27 cellular contexts compared by ENCODE assay signal in genomic region chr6:131764350-131764749, GRCh38. TPM values are rescaled to one million over a fixed set of nuclear protein-coding genes. Genes with fewer than 3 reads are reported as not detected.
"Had no signal": no experiment of that assay in that cellular context is flagged by ENCODE, and none has a peak within 500 bp of the region (broad histone marks: within the 10 kb centered on the region; RNA-seq: fewer than 3 reads in every experiment).

No MANE protein-coding gene starts in this region.

- H3K4me3 Mint-ChIP-seq: activated CD4-positive, alpha-beta T cell treated with anti-CD3 and anti-CD28 coated beads, Interleukin-2, amount 10 ng/mL, durations not matched to agents 7 days and 5 days; activated CD8-positive, alpha-beta T cell treated with anti-CD3 and anti-CD28 coated beads, Interleukin-2, amount 10 ng/mL, durations not matched to agents 7 days and 5 days; activated T-cell treated with anti-CD3 and anti-CD28 coated beads, Interleukin-2, amount 50 U/mL, for 24 hours; dendritic cell treated with granulocyte-macrophage colony-stimulating factor and Interleukin-4, amounts not matched to agents 40 ng/mL and 50 ng/mL, for 4 days; stimulated activated naive CD8-positive, alpha-beta T cell treated with anti-CD3 and anti-CD28 coated beads, Interleukin-15, Interleukin-2, amounts not matched to agents 100 ng/mL and 50 ng/mL, for 24 hours had no signal

- ATAC-seq: activated CD8-positive, alpha-beta T cell treated with anti-CD3 and anti-CD28 coated beads, Interleukin-2, amount 10 ng/mL, durations not matched to agents 7 days and 5 days; gastrocnemius medialis had no signal

- H3K4me1 Mint-ChIP-seq: activated CD4-positive, alpha-beta T cell treated with anti-CD3 and anti-CD28 coated beads, Interleukin-2, amount 10 ng/mL, durations not matched to agents 7 days and 5 days had no signal

- H3K9me3 Mint-ChIP-seq: activated CD4-positive, alpha-beta T cell treated with anti-CD3 and anti-CD28 coated beads, Interleukin-2, amount 10 ng/mL, durations not matched to agents 7 days and 5 days; activated T-cell treated with anti-CD3 and anti-CD28 coated beads, Interleukin-2, amount 50 U/mL, for 24 hours; activated T-helper 2 cell treated with anti-CD3 and anti-CD28 coated beads, Interferon-gamma antibody, Interleukin-2, Interleukin-4, amounts not matched to agents 10 μg/mL and 5 μg/mL and 100 μg/mL, durations not matched to agents 14 hours and 24 hours and 36 hours; dendritic cell treated with granulocyte-macrophage colony-stimulating factor and Interleukin-4, amounts not matched to agents 40 ng/mL and 50 ng/mL, for 4 days; stimulated activated naive CD8-positive, alpha-beta T cell treated with anti-CD3 and anti-CD28 coated beads, Interleukin-15, Interleukin-2, amounts not matched to agents 100 ng/mL and 50 ng/mL, for 24 hours had no signal

- H3K4me3 ChIP-seq: esophagus muscularis mucosa, gastrocnemius medialis, lung, tibial nerve had no signal

- H3K27me3 Mint-ChIP-seq: dendritic cell treated with granulocyte-macrophage colony-stimulating factor and Interleukin-4, amounts not matched to agents 40 ng/mL and 50 ng/mL, for 4 days had no signal

- H3K27ac Mint-ChIP-seq: activated CD4-positive, alpha-beta T cell treated with anti-CD3 and anti-CD28 coated beads, Interleukin-2, amount 10 ng/mL, durations not matched to agents 7 days and 5 days; activated CD8-positive, alpha-beta T cell treated with anti-CD3 and anti-CD28 coated beads, Interleukin-2, amount 10 ng/mL, durations not matched to agents 7 days and 5 days; activated T-cell treated with anti-CD3 and anti-CD28 coated beads, Interleukin-2, amount 50 U/mL, for 24 hours; activated T-helper 2 cell treated with anti-CD3 and anti-CD28 coated beads, Interferon-gamma antibody, Interleukin-2, Interleukin-4, amounts not matched to agents 10 μg/mL and 5 μg/mL and 100 μg/mL, durations not matched to agents 14 hours and 24 hours and 36 hours; dendritic cell treated with granulocyte-macrophage colony-stimulating factor and Interleukin-4, amounts not matched to agents 40 ng/mL and 50 ng/mL, for 4 days; stimulated activated naive CD8-positive, alpha-beta T cell treated with anti-CD3 and anti-CD28 coated beads, Interleukin-15, Interleukin-2, amounts not matched to agents 100 ng/mL and 50 ng/mL, for 24 hours had no signal

- DNase-seq: activated CD4-positive, alpha-beta T cell treated with anti-CD3 and anti-CD28 coated beads, Interleukin-2, amount 10 ng/mL, durations not matched to agents 7 days and 5 days; activated CD4-positive, CD25-positive, alpha-beta regulatory T cell; activated CD8-positive, alpha-beta T cell treated with anti-CD3 and anti-CD28 coated beads, Interleukin-2, amount 10 ng/mL, durations not matched to agents 7 days and 5 days; activated naive CD4-positive, alpha-beta T cell treated with Interleukin-2 at 50 U/mL for 16 hours; activated T-cell treated with anti-CD3 and anti-CD28 coated beads, Interleukin-2, amount 50 U/mL, for 24 hours; anterior cingulate cortex; effector CD8-positive, alpha-beta T cell; gastrocnemius medialis; head of caudate nucleus; kidney; midbrain; occipital lobe; posterior cingulate gyrus; stimulated activated CD4-positive, alpha-beta T cell treated with anti-CD3 and anti-CD28 coated beads, Interleukin-2, amount 100 ng/mL, for 48 hours; T1000 had no signal

RNA-seq across cellular contexts. Expression of gene CTAGE9, which starts 53.5 kb away (rescaled TPM):
- total RNA-seq: activated CD4-positive, alpha-beta T cell treated with anti-CD3 and anti-CD28 coated beads, Interleukin-2, amount 10 ng/mL, durations not matched to agents 7 days and 5 days; activated CD8-positive, alpha-beta T cell treated with anti-CD3 and anti-CD28 coated beads, Interleukin-2, amount 10 ng/mL, durations not matched to agents 7 days and 5 days; activated T-helper 2 cell treated with anti-CD3 and anti-CD28 coated beads, Interferon-gamma antibody, Interleukin-2, Interleukin-4, amounts not matched to agents 10 μg/mL and 5 μg/mL and 100 μg/mL, durations not matched to agents 14 hours and 24 hours and 36 hours; cerebellum; esophagus muscularis mucosa; gastrocnemius medialis; kidney; left lobe of liver; lung; myocyte; occipital lobe; renal cortical epithelial cell; skeletal muscle tissue; T-helper 1 cell treated with Interleukin-12 subunit alpha and Interleukin-12 subunit beta and Interleukin-4 antibody, amounts not matched to agents 30 ng/mL and 1 ng/mL, for 36 hours; tibial nerve had no signal
